Comparison of ENCODE assay signal across 1 cellular context in genomic region chr16:57109500-57110105, GRCh38.
TF ChIP-seq lines count a peak whose summit lies in the region.

No MANE protein-coding gene starts in this region.

TF ChIP-seq in K562, 482 proteins besides CTCF, POLR2A, EP300 and RAD21 (continued from another document and continues in another):
- TF ChIP-seq CLOCK (CRISPR knock-in tag; IDR thresholded peaks at IDR 0.05; ENCODE audit: borderline replicate concordance), result peak; percentile 29; the same call in 1 of the 2 replicates
- no peak for TF ChIP-seq ZNF785 (CRISPR knock-in tag; IDR thresholded peaks at IDR 0.05)
- no peak for TF ChIP-seq CBFA2T3 (IDR thresholded peaks at IDR 0.05)
- no peak for TF ChIP-seq RBM22 (IDR thresholded peaks at IDR 0.05; ENCODE audit: low read depth, low read length, poor library complexity, severe bottlenecking)
- TF ChIP-seq NFXL1 (CRISPR knock-in tag; IDR thresholded peaks at IDR 0.05), result peak; percentile 81
- TF ChIP-seq HMGXB4 (CRISPR knock-in tag; IDR thresholded peaks at IDR 0.05), result no peak
- peak; percentile 44; the same call in 1 of the 2 replicates for TF ChIP-seq ZBTB12 (CRISPR knock-in tag; IDR thresholded peaks at IDR 0.05)
- no peak for TF ChIP-seq NELFE (IDR thresholded peaks at IDR 0.05; ENCODE audit: insufficient read depth, insufficient read length)
- TF ChIP-seq NCOR1 (IDR thresholded peaks at IDR 0.05), result no peak
- TF ChIP-seq HNRNPK (IDR thresholded peaks at IDR 0.05; ENCODE audit: low read depth, low read length, poor library complexity, severe bottlenecking), result no peak
- peak; percentile 96 for TF ChIP-seq SMAD3 (CRISPR knock-in tag; conservative IDR thresholded peaks at IDR 0.05)
- TF ChIP-seq SIN3A (IDR thresholded peaks at IDR 0.05; ENCODE audit: borderline replicate concordance in 2 of 2, control insufficient read depth in 1 of 2, low read depth in 2 of 2, low read length in 2 of 2), result no peak
- TF ChIP-seq BRF2 (IDR thresholded peaks at IDR 0.05; ENCODE audit: borderline replicate concordance, insufficient read depth, insufficient read length), result no peak
- TF ChIP-seq SRSF1 (IDR thresholded peaks at IDR 0.05; ENCODE audit: low read depth, low read length), result no peak
- no peak for TF ChIP-seq ARID3A (IDR thresholded peaks at IDR 0.05; ENCODE audit: borderline replicate concordance, low read depth, low read length)
- TF ChIP-seq RUNX1 (IDR thresholded peaks at IDR 0.05; ENCODE audit: low read depth), result no peak
- peak; percentile 98 for TF ChIP-seq ZNF175 (CRISPR knock-in tag; IDR thresholded peaks at IDR 0.05; ENCODE audit: low read depth)
- TF ChIP-seq ZKSCAN1 (IDR thresholded peaks at IDR 0.05; ENCODE audit: low read depth, low read length), result no peak
- no peak for TF ChIP-seq JUN (IDR thresholded peaks at IDR 0.05; ENCODE audit: borderline replicate concordance, low read depth, low read length)
- no peak for TF ChIP-seq JUN (CRISPR knock-in tag; IDR thresholded peaks at IDR 0.05; ENCODE audit: borderline replicate concordance)
- no peak for TF ChIP-seq NR2C1 (IDR thresholded peaks at IDR 0.05)
- TF ChIP-seq NR2C1 (tag; IDR thresholded peaks at IDR 0.05), result peak; percentile 89
- TF ChIP-seq ZNF449 (CRISPR knock-in tag; IDR thresholded peaks at IDR 0.05), result peak; percentile 71; the same call in 1 of the 2 replicates
- no peak for TF ChIP-seq POLR2H (tag; IDR thresholded peaks at IDR 0.05; ENCODE audit: low read depth)
- no peak for TF ChIP-seq PREB (CRISPR knock-in tag; IDR thresholded peaks at IDR 0.05)
- peak; percentile 86 for TF ChIP-seq BACH1 (tag; IDR thresholded peaks at IDR 0.05)
- TF ChIP-seq NR2F6 (CRISPR knock-in tag; IDR thresholded peaks at IDR 0.05), result no peak
- no peak for TF ChIP-seq NONO (IDR thresholded peaks at IDR 0.05; ENCODE audit: low read depth in 2 of 2, low read length in 1 of 2)
- TF ChIP-seq NFRKB (IDR thresholded peaks at IDR 0.05; ENCODE audit: low read depth), result no peak
- TF ChIP-seq HMGN3 (IDR thresholded peaks at IDR 0.05; ENCODE audit: borderline replicate concordance, extremely low read depth, insufficient read length, low read depth, low read length), result no peak
- no peak for TF ChIP-seq NBN (IDR thresholded peaks at IDR 0.05; ENCODE audit: low read depth)
- no peak for TF ChIP-seq IRF1 (CRISPR knock-in tag; IDR thresholded peaks at IDR 0.05; ENCODE audit: borderline replicate concordance)
- TF ChIP-seq YBX1 (IDR thresholded peaks at IDR 0.05), result no peak
- 0 out of 2 replicates have a peak, but pooled peaks have one; percentile 55 for TF ChIP-seq TSHZ1 (CRISPR knock-in tag; IDR thresholded peaks at IDR 0.05)
- no peak for TF ChIP-seq ZNF699 (CRISPR knock-in tag; IDR thresholded peaks at IDR 0.05; ENCODE audit: insufficient replicate concordance)
- TF ChIP-seq YY1 (IDR thresholded peaks at IDR 0.05; ENCODE audit: borderline replicate concordance in 1 of 3, control insufficient read depth in 1 of 3, extremely low read depth in 1 of 3, insufficient read depth in 3 of 3, insufficient read length in 1 of 3, insufficient replicate concordance in 2 of 3, low read depth in 1 of 3, low read length in 2 of 3), result peak in 1 of 3 experiments; percentile 65
- no peak for TF ChIP-seq SNRNP70 (optimal IDR thresholded peaks at IDR 0.05; ENCODE audit: low read depth, low read length)
- no peak for TF ChIP-seq ID3 (CRISPR knock-in tag; IDR thresholded peaks at IDR 0.05)
- peak; percentile 96 for TF ChIP-seq ID3 (tag; IDR thresholded peaks at IDR 0.05)
- TF ChIP-seq ELF4 (CRISPR knock-in tag; IDR thresholded peaks at IDR 0.05), result peak; percentile 57; the same call in 1 of the 2 replicates
- TF ChIP-seq ELF1 (tag; IDR thresholded peaks at IDR 0.05), result no peak
- TF ChIP-seq ZNF717 (CRISPR knock-in tag; IDR thresholded peaks at IDR 0.05), result no peak
- TF ChIP-seq ZNF507 (tag; conservative IDR thresholded peaks at IDR 0.05), result 0 out of 2 replicates have a peak, but pooled peaks have one; percentile 13
- TF ChIP-seq ZNF778 (CRISPR knock-in tag; IDR thresholded peaks at IDR 0.05), result no peak
- no peak for TF ChIP-seq KLF16 (IDR thresholded peaks at IDR 0.05)
- TF ChIP-seq ZNF12 (CRISPR knock-in tag; IDR thresholded peaks at IDR 0.05), result no peak
- TF ChIP-seq SNIP1 (IDR thresholded peaks at IDR 0.05; ENCODE audit: low read depth), result no peak
- TF ChIP-seq ZNF133 (CRISPR knock-in tag; IDR thresholded peaks at IDR 0.05), result no peak
- peak; percentile 95 for TF ChIP-seq ZBTB9 (CRISPR knock-in tag; IDR thresholded peaks at IDR 0.05)
- no peak for TF ChIP-seq CHD2 (IDR thresholded peaks at IDR 0.05; ENCODE audit: low read depth, low read length)
- no peak for TF ChIP-seq ZC3H8 (IDR thresholded peaks at IDR 0.05)
- peak; percentile 84 for TF ChIP-seq PYGO2 (tag; IDR thresholded peaks at IDR 0.05)
- TF ChIP-seq RBM14 (IDR thresholded peaks at IDR 0.05; ENCODE audit: borderline replicate concordance, insufficient read depth, low read depth, low read length), result no peak
